ENCODE assay signal across 2 cellular contexts in the genomic region with DNA sequence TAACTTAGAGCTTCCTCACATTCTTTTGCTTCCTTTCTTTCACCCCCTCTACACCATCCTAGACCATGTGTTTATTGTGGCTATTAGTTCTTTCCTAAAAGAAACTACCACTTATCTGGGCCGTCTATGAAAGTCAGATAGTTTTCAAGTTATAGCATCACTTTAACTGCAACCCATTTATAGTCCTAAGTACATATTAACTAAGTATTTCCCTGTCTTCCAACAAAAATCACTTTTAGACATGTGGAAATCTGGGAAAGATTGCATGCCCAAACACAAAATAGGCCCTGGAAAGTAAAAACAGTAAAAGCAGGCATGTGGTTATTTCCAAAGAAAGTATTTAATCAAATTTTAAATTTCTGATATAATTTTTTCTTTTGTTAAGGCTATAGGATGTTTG.
TF ChIP-seq lines count a peak whose summit lies in the region.

No MANE protein-coding gene starts in this region.

TF ChIP-seq in HEK293, 187 proteins besides CTCF, POLR2A, EP300 and RAD21:
- TF ChIP-seq PRDM1 (tag by site-specific recombination; IDR thresholded peaks at IDR 0.05) (peak; percentile 51; the same call in 1 of the 2 replicates), PRDM6 (tag by site-specific recombination; IDR thresholded peaks at IDR 0.05) (peak; percentile 51; the same call in 1 of the 2 replicates), ZNF155 (tag by site-specific recombination; IDR thresholded peaks at IDR 0.05) (no peak)
TF ChIP-seq in HEK293: peak in this region for 2.

TF ChIP-seq in K562, 482 proteins besides CTCF, POLR2A, EP300 and RAD21:
- no peak for TF ChIP-seq ATF2 (CRISPR knock-in tag; IDR thresholded peaks at IDR 0.05)
- TF ChIP-seq SFPQ (IDR thresholded peaks at IDR 0.05; ENCODE audit: low read depth, low read length) = no peak
- 0 out of 2 replicates have a peak, but pooled peaks have one; percentile 1 for TF ChIP-seq ILF3 (IDR thresholded peaks at IDR 0.05; ENCODE audit: borderline replicate concordance)
- no peak for TF ChIP-seq VEZF1 (CRISPR knock-in tag; IDR thresholded peaks at IDR 0.05)
- no peak for TF ChIP-seq SMARCB1 (IDR thresholded peaks at IDR 0.05; ENCODE audit: insufficient read length, low read depth)
- TF ChIP-seq GABPB2 (CRISPR knock-in tag; conservative IDR thresholded peaks at IDR 0.05) = no peak
- TF ChIP-seq, protein P1, sequence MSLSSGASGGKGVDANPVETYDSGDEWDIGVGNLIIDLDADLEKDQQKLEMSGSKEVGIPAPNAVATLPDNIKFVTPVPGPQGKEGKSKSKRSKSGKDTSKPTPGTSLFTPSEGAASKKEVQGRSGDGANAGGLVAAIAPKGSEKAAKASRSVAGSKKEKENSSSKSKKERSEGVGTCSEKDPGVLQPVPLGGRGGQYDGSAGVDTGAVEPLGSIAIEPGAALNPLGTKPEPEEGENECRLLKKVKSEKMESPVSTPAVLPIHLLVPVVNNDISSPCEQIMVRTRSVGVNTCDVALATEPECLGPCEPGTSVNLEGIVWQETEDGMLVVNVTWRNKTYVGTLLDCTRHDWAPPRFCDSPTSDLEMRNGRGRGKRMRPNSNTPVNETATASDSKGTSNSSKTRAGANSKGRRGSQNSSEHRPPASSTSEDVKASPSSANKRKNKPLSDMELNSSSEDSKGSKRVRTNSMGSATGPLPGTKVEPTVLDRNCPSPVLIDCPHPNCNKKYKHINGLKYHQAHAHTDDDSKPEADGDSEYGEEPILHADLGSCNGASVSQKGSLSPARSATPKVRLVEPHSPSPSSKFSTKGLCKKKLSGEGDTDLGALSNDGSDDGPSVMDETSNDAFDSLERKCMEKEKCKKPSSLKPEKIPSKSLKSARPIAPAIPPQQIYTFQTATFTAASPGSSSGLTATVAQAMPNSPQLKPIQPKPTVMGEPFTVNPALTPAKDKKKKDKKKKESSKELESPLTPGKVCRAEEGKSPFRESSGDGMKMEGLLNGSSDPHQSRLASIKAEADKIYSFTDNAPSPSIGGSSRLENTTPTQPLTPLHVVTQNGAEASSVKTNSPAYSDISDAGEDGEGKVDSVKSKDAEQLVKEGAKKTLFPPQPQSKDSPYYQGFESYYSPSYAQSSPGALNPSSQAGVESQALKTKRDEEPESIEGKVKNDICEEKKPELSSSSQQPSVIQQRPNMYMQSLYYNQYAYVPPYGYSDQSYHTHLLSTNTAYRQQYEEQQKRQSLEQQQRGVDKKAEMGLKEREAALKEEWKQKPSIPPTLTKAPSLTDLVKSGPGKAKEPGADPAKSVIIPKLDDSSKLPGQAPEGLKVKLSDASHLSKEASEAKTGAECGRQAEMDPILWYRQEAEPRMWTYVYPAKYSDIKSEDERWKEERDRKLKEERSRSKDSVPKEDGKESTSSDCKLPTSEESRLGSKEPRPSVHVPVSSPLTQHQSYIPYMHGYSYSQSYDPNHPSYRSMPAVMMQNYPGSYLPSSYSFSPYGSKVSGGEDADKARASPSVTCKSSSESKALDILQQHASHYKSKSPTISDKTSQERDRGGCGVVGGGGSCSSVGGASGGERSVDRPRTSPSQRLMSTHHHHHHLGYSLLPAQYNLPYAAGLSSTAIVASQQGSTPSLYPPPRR (CRISPR knock-in tag; IDR thresholded peaks at IDR 0.05; ENCODE audit: borderline replicate concordance) = no peak
- 0 out of 2 replicates have a peak, but pooled peaks have one; percentile 4 for TF ChIP-seq KHSRP (IDR thresholded peaks at IDR 0.05)
- no peak for TF ChIP-seq NUFIP1 (IDR thresholded peaks at IDR 0.05; ENCODE audit: partially characterized antibody)
